ENCODE assay signal across 8 cellular contexts in the genomic region with DNA sequence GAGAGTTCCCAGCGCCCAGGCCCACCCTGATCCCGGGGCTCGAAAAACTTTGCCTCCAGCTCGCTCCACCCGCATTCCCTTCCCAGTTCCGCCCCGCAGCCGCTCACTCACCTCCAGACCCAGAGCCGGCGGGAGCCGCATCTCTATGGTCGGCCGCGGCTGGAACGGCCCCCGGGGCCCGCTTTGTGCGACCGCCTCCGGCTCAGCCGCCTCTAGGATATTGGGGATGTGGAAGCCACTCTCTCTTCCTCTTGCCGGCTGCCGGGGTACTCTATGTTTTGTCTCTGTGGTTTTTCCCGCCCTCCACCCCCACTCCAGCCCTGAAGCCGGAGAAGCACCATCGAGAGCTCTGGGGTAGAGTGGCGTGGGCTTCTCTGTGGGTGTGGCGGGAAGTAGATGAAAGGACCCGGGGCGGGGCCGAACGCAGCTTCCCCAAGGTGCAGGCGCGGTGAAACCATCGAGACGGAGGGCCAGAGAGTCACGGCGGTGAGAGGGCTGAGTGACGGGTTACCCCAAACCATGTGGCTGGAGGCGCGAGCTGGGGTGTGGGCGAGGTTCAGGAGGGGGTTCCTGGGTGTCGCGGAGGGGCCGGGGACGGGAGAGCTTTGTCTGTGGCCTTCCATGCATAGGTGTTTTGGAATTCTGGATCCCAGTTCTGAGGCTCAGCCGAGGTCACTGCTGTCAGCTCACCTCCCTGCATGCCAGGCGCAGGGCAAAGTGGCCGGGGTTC. TPM values are rescaled to one million over a fixed set of nuclear protein-coding genes. Genes with fewer than 3 reads are reported as not detected.
A peak's percentile ranks its signal among the peaks of the same experiment; 100 is the strongest.
DNase-seq lines count a peak whose midpoint lies in the region; ATAC-seq and TF ChIP-seq lines count a peak whose summit lies in the region.

A gene with protein sequence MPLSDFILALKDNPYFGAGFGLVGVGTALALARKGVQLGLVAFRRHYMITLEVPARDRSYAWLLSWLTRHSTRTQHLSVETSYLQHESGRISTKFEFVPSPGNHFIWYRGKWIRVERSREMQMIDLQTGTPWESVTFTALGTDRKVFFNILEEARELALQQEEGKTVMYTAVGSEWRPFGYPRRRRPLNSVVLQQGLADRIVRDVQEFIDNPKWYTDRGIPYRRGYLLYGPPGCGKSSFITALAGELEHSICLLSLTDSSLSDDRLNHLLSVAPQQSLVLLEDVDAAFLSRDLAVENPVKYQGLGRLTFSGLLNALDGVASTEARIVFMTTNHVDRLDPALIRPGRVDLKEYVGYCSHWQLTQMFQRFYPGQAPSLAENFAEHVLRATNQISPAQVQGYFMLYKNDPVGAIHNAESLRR (plus strand): TSS at position 426 of the 730 bp plus-strand sequence. CDS start 1,305 bp downstream, outside the sequence.
A gene with protein sequence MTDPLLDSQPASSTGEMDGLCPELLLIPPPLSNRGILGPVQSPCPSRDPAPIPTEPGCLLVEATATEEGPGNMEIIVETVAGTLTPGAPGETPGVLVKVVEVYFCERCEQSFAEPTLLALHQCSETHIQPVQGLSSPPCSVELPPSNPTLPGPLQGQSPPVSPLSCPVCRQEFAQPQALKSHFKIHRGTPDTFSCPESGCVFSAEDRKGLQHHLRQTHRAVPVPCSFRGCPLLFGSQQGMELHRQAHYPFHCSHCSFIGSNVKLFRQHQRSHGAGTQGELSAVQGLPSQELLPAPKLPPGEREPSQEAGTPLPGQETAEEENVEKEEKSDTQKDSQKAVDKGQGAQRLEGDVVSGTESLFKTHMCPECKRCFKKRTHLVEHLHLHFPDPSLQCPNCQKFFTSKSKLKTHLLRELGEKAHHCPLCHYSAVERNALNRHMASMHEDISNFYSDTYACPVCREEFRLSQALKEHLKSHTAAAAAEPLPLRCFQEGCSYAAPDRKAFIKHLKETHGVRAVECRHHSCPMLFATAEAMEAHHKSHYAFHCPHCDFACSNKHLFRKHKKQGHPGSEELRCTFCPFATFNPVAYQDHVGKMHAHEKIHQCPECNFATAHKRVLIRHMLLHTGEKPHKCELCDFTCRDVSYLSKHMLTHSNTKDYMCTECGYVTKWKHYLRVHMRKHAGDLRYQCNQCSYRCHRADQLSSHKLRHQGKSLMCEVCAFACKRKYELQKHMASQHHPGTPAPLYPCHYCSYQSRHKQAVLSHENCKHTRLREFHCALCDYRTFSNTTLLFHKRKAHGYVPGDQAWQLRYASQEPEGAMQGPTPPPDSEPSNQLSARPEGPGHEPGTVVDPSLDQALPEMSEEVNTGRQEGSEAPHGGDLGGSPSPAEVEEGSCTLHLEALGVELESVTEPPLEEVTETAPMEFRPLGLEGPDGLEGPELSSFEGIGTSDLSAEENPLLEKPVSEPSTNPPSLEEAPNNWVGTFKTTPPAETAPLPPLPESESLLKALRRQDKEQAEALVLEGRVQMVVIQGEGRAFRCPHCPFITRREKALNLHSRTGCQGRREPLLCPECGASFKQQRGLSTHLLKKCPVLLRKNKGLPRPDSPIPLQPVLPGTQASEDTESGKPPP (N-terminal part only) (minus strand): TSS at position 366 of the 730 bp plus-strand sequence. CDS start 3,194 bp downstream, outside the sequence.

- H3K9me3 ChIP-seq in SK-N-SH, result no peaks in the 10 kb centered on the region

- peaks cover 7 to 13% of the 10 kb centered on the region in 2 experiments; a peak in 2 of 4 replicates for H3K4me1 ChIP-seq in SK-N-SH (ENCODE audit: control insufficient read depth in 1 of 2, insufficient read depth in 2 of 2, low read depth in 1 of 2, low read length in 1 of 2)

- WGBS in SK-N-SH (ENCODE audit: low lambda C conversion rate), result under 1% methylated on average over 25 of the region's 49 CpGs

- peaks cover 36% of the 10 kb centered on the region for H3K36me3 Mint-ChIP-seq in activated naive CD4-positive, alpha-beta T cell treated with anti-CD3 and anti-CD28 coated beads, Interleukin-2, amount 10 ng/mL, durations not matched to agents 7 days and 5 days

- CTCF ChIA-PET in SK-N-SH (lab: Yijun Ruan, JAX), result interaction anchor here (0.7 to 4.2 kb wide), 12 partner anchors 10 to 190 kb away, joined by 3 to 36 read pairs (median 6); a partner anchor contains a TSS
- CTCF ChIA-PET in activated naive CD4-positive, alpha-beta T cell treated with anti-CD3 and anti-CD28 coated beads, Interleukin-2, amount 10 ng/mL, durations not matched to agents 7 days and 5 days (lab: Charles Lee), result interaction anchor here (0.5 to 5.3 kb wide), 9 partner anchors 12 to 303 kb away, joined by 3 to 42 read pairs (median 4); a partner anchor contains a TSS

- H3K27me3 ChIP-seq in GM06990 (replicated peaks; ENCODE audit: control insufficient read depth, insufficient read depth, low read length) (no peaks in the 10 kb centered on the region), SK-N-SH (ENCODE audit: insufficient read depth) (no peaks in the 10 kb centered on the region)

- H3K79me2 ChIP-seq in SK-N-SH (ENCODE audit: insufficient read depth), result peaks cover 33% of the 10 kb centered on the region

- no peaks in the 10 kb centered on the region for H3K9me2 ChIP-seq in SK-N-SH

- peak within 1 kb of the TSS; percentile 71 for H3K9ac ChIP-seq in SK-N-SH

- no peaks in the 10 kb centered on the region for H3K27me3 Mint-ChIP-seq in activated naive CD4-positive, alpha-beta T cell treated with anti-CD3 and anti-CD28 coated beads, Interleukin-2, amount 10 ng/mL, durations not matched to agents 7 days and 5 days

- peak within 1 kb of the TSS; percentile 88 for H3K4me3 ChIP-seq in GM06990 (replicated peaks; ENCODE audit: low read depth, low read length)
- H3K4me3 ChIP-seq in SK-N-SH (ENCODE audit: low read depth in 2 of 2, low read length in 1 of 2), result peak within 1 kb of the TSS; percentile 90 to 94

- peak; percentile 96 for ATAC-seq in HG02571 (IDR thresholded peaks at IDR 0.05; ENCODE audit: unreplicated experiment)

- no peak for TF ChIP-seq RAD21 in SK-N-SH (IDR thresholded peaks at IDR 0.05; ENCODE audit: low read length)

- H3K27ac Mint-ChIP-seq in activated naive CD4-positive, alpha-beta T cell treated with anti-CD3 and anti-CD28 coated beads, Interleukin-2, amount 10 ng/mL, durations not matched to agents 7 days and 5 days, result peak within 1 kb of the TSS; percentile 93

- H3K9me3 Mint-ChIP-seq in activated naive CD4-positive, alpha-beta T cell treated with anti-CD3 and anti-CD28 coated beads, Interleukin-2, amount 10 ng/mL, durations not matched to agents 7 days and 5 days, result no peaks in the 10 kb centered on the region

- H3K4me1 Mint-ChIP-seq in activated naive CD4-positive, alpha-beta T cell treated with anti-CD3 and anti-CD28 coated beads, Interleukin-2, amount 10 ng/mL, durations not matched to agents 7 days and 5 days, result peaks cover 33% of the 10 kb centered on the region

- TF ChIP-seq CTCF in GM06990 (IDR thresholded peaks at IDR 0.05; ENCODE audit: insufficient read depth, low read length, poor library complexity, severe bottlenecking), result no peak
- no peak for TF ChIP-seq CTCF in SK-N-SH (IDR thresholded peaks at IDR 0.05)

- POLR2A ChIA-PET in SK-N-SH (lab: Yijun Ruan, JAX), result interaction anchor here (0.8 to 3.1 kb wide), 6 partner anchors 8 to 67 kb away, joined by 3 to 28 read pairs (median 6); a partner anchor contains a TSS

- no peak for TF ChIP-seq EP300 in SK-N-SH (IDR thresholded peaks at IDR 0.05; ENCODE audit: borderline replicate concordance in 1 of 2, low read depth in 1 of 2, low read length in 1 of 2)

- H3K4me3 Mint-ChIP-seq in activated naive CD4-positive, alpha-beta T cell treated with anti-CD3 and anti-CD28 coated beads, Interleukin-2, amount 10 ng/mL, durations not matched to agents 7 days and 5 days, result peak within 1 kb of the TSS; percentile 90

- H4K20me1 ChIP-seq in SK-N-SH (ENCODE audit: insufficient read depth), result no peaks in the 10 kb centered on the region

- H3F3A ChIP-seq in SK-N-SH (replicated peaks; ENCODE audit: insufficient read depth), result peaks cover 8% of the 10 kb centered on the region

- H3K4me2 ChIP-seq in SK-N-SH, result peak within 1 kb of the TSS; percentile 87

- H3K27ac ChIP-seq in SK-N-SH (ENCODE audit: low read depth in 2 of 2, low read length in 1 of 2), result peak within 1 kb of the TSS; percentile 53 to 86

- peak within 1 kb of the TSS; percentile 85 for H2AFZ ChIP-seq in SK-N-SH (ENCODE audit: low read depth)

- H3K36me3 ChIP-seq in GM06990 (ENCODE audit: control insufficient read depth, insufficient read depth, low read length) (peaks cover 28% of the 10 kb centered on the region), SK-N-SH (replicated peaks in 1 of 2; ENCODE audit: control insufficient read depth in 1 of 2, insufficient read depth in 2 of 2, low read length in 1 of 2) (peaks cover 40 to 51% of the 10 kb centered on the region in 2 experiments)

- DNase-seq in GM06990 (ENCODE audit: extremely low read depth, insufficient read length) (peak; percentile 89), NCI-H1092 (lab: John Stamatoyannopoulos, UW) (peak; percentile 82), SK-N-SH (peak; percentile 96), globus pallidus (ENCODE audit: low spot score) (peak; percentile 90), nucleus accumbens (lab: John Stamatoyannopoulos, UW) (peak in 55 of 56 donors; percentile 44 to 97 (median 89)), superior temporal gyrus (ENCODE audit: extremely low spot score) (peak; percentile 93)
- peak; percentile 98 for DNase-seq in activated naive CD4-positive, alpha-beta T cell treated with anti-CD3 and anti-CD28 coated beads, Interleukin-2, amount 10 ng/mL, durations not matched to agents 7 days and 5 days

TF ChIP-seq in SK-N-SH, 30 proteins besides CTCF, POLR2A, EP300 and RAD21 (continues in another document):
- no peak for TF ChIP-seq JUND (IDR thresholded peaks at IDR 0.05)

RNA-seq across cellular contexts. Expression of the first gene that starts in this region (rescaled TPM):
- polyA plus RNA-seq in SK-N-SH (2012; rRNA removed), result 47.5 and 59.8 TPM in 2 replicates
- polyA plus RNA-seq in SK-N-SH (2012; cell fraction: cytosol; rRNA removed), result 27.8 and 33.6 TPM in 2 replicates
- polyA plus RNA-seq in SK-N-SH (2012; cell fraction: nucleus; rRNA removed), result 178 and 182 TPM in 2 replicates

RNA-seq across cellular contexts. Expression of the second gene that starts in this region (rescaled TPM):
- 5.7 and 8.1 TPM in 2 replicates for polyA plus RNA-seq in SK-N-SH (2012; rRNA removed)
- polyA plus RNA-seq in SK-N-SH (2012; cell fraction: cytosol; rRNA removed), result 2.8 and 4.7 TPM in 2 replicates
- polyA plus RNA-seq in SK-N-SH (2012; cell fraction: nucleus; rRNA removed), result 25.9 and 30.0 TPM in 2 replicates

Comparison
In these comparisons a context has a peak if more than half of its experiments do, and no peak if none do; other contexts are left out.
1. Peak in every context shown above with its lines: DNase-seq, ATAC-seq, H3K4me3 ChIP-seq and H3K27ac ChIP-seq.